10 cellular contexts compared by ENCODE assay signal in the genomic region with DNA sequence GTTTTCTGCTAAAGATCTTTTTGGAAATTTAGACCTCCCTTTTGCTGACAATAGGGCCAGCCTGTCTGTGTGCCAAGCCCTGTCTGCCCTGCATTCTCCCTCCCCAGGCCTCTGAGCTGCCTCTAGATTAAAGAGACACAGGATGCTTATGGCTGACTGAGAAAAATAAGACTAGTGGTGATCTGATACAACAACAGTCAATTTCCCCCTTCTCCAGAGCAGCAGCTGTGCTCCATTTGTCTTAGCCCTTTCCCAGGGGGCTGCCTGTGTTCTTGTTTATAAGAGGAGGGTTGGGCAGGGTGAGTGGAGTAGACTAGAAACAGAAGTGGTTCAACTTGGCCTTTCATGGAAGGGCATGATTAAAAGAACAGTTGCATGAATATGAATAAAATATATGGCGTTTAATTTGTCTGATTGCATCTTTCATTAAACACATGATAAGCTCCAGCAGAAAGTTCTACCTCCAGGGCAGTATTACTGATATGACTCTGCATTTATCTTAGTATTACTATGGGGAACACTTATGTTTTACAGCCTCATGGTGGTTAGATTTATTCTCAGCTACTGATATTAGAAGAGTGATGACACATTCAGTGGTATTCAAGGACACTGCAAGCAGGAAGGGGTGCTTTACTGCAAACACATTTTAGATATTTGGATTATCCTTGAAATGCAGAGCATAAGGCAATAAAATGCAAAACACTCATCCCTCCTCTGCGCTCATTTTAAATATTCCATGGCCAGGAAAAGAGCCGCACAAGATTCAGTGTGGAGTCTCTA.
A peak's percentile ranks its signal among the peaks of the same experiment; 100 is the strongest.
DNase-seq lines count a peak whose midpoint lies in the region; ATAC-seq and TF ChIP-seq lines count a peak whose summit lies in the region.
"Had no signal": no experiment of that assay in that cellular context is flagged by ENCODE, and none has a peak within 500 bp of the region (broad histone marks: within the 10 kb centered on the region; RNA-seq: fewer than 3 reads in every experiment).

No MANE protein-coding gene starts in this region.

- intact Hi-C loops in lower leg skin (cut with DNase I; ENCODE audit: low total_unique reads), result no loop called here

- TF ChIP-seq CTCF in AG09309 (IDR thresholded peaks at IDR 0.05; ENCODE audit: control insufficient read depth, insufficient read depth, low read depth, low read length, missing control alignments) (peak; percentile 35), HFF-Myc (IDR thresholded peaks at IDR 0.05; ENCODE audit: low read depth, low read length, missing control alignments) (peak; percentile 15), foreskin fibroblast (IDR thresholded peaks at IDR 0.05; ENCODE audit: low read depth, low read length) (peak; percentile 13), lower leg skin (IDR thresholded peaks at IDR 0.05) (no peak)

- no peaks in the 10 kb centered on the region for H3K4me1 Mint-ChIP-seq in activated CD4-positive, alpha-beta memory T cell treated with anti-CD3 and anti-CD28 coated beads, Interleukin-2, amount 10 ng/mL, durations not matched to agents 7 days and 5 days
- H3K4me1 Mint-ChIP-seq: activated naive CD4-positive, alpha-beta T cell treated with anti-CD3 and anti-CD28 coated beads, Interleukin-2, amount 50 U/mL, for 24 hours had no signal

- no peak overlapping the region for H3K27ac Mint-ChIP-seq in activated CD4-positive, alpha-beta memory T cell treated with anti-CD3 and anti-CD28 coated beads, Interleukin-2, amount 10 ng/mL, durations not matched to agents 7 days and 5 days
- H3K27ac Mint-ChIP-seq: activated naive CD4-positive, alpha-beta T cell treated with anti-CD3 and anti-CD28 coated beads, Interleukin-2, amount 50 U/mL, for 24 hours had no signal

- POLR2A ChIA-PET in activated CD4-positive, alpha-beta memory T cell treated with anti-CD3 and anti-CD28 coated beads, Interleukin-2, amount 10 ng/mL, durations not matched to agents 7 days and 5 days (lab: Charles Lee), result no interaction called here

- H3K27me3 Mint-ChIP-seq in activated CD4-positive, alpha-beta memory T cell treated with anti-CD3 and anti-CD28 coated beads, Interleukin-2, amount 10 ng/mL, durations not matched to agents 7 days and 5 days, result peaks cover 8% of the 10 kb centered on the region
- H3K27me3 Mint-ChIP-seq: activated naive CD4-positive, alpha-beta T cell treated with anti-CD3 and anti-CD28 coated beads, Interleukin-2, amount 50 U/mL, for 24 hours had no signal

- H3K4me3 ChIP-seq in AG09309 (ENCODE audit: control insufficient read depth, low read depth, low read length) (no peak overlapping the region), HFF-Myc (replicated peaks; ENCODE audit: low read depth, low read length) (no peak overlapping the region), foreskin fibroblast (ENCODE audit: low read depth in 1 of 2, low read length in 2 of 2) (no peak overlapping the region), lower leg skin (ENCODE audit: low read depth, poor library complexity, severe bottlenecking) (no peak overlapping the region)

- no peak for ATAC-seq in GM19397 (IDR thresholded peaks at IDR 0.05; ENCODE audit: unreplicated experiment)
- ATAC-seq in GM18505 (IDR thresholded peaks at IDR 0.05; ENCODE audit: unreplicated experiment), result no peak
- ATAC-seq: Panc1 had no signal

- CTCF ChIA-PET in activated CD4-positive, alpha-beta memory T cell treated with anti-CD3 and anti-CD28 coated beads, Interleukin-2, amount 10 ng/mL, durations not matched to agents 7 days and 5 days (lab: Charles Lee), result no interaction called here

- H3K9me3 Mint-ChIP-seq in activated CD4-positive, alpha-beta memory T cell treated with anti-CD3 and anti-CD28 coated beads, Interleukin-2, amount 10 ng/mL, durations not matched to agents 7 days and 5 days, result no peaks in the 10 kb centered on the region
- H3K9me3 Mint-ChIP-seq: activated naive CD4-positive, alpha-beta T cell treated with anti-CD3 and anti-CD28 coated beads, Interleukin-2, amount 50 U/mL, for 24 hours had no signal

- DNase-seq in AG09309 (ENCODE audit: low read depth) (peak; percentile 84), HFF-Myc (ENCODE audit: extremely low read depth, low read depth) (no peak), NCI-H69 (lab: John Stamatoyannopoulos, UW) (peak; percentile 98), foreskin fibroblast (peak; percentile 72 to 73), lower leg skin (ENCODE audit: low spot score in 2 of 2) (no peak)
- no peak for DNase-seq in activated CD4-positive, alpha-beta memory T cell treated with anti-CD3 and anti-CD28 coated beads, Interleukin-2, amount 10 ng/mL, durations not matched to agents 7 days and 5 days

- TF ChIP-seq POLR2A in lower leg skin (IDR thresholded peaks at IDR 0.05) (no peak), GM18505 (IDR thresholded peaks at IDR 0.05; ENCODE audit: borderline replicate concordance, extremely low read depth, insufficient read depth, insufficient read length) (no peak)

- H3K4me3 Mint-ChIP-seq in activated CD4-positive, alpha-beta memory T cell treated with anti-CD3 and anti-CD28 coated beads, Interleukin-2, amount 10 ng/mL, durations not matched to agents 7 days and 5 days, result no peak overlapping the region
- H3K4me3 Mint-ChIP-seq: activated naive CD4-positive, alpha-beta T cell treated with anti-CD3 and anti-CD28 coated beads, Interleukin-2, amount 50 U/mL, for 24 hours had no signal

- 74 to 79% methylated on average over 3 of the region's 3 CpGs for WGBS in lower leg skin, 2 donors

- H3K36me3 Mint-ChIP-seq in activated CD4-positive, alpha-beta memory T cell treated with anti-CD3 and anti-CD28 coated beads, Interleukin-2, amount 10 ng/mL, durations not matched to agents 7 days and 5 days (ENCODE audit: low read depth), result no peaks in the 10 kb centered on the region
- H3K36me3 Mint-ChIP-seq: activated naive CD4-positive, alpha-beta T cell treated with anti-CD3 and anti-CD28 coated beads, Interleukin-2, amount 50 U/mL, for 24 hours had no signal

Comparison
In these comparisons a context has a peak if more than half of its experiments do, and no peak if none do; other contexts are left out.
1. DNase-seq: peak in AG09309 (single experiment), NCI-H69 (single experiment) and foreskin fibroblast (2 of 2); none in HFF-Myc (single experiment), lower leg skin (0 of 2) and activated CD4-positive, alpha-beta memory T cell treated with anti-CD3 and anti-CD28 coated beads, Interleukin-2, amount 10 ng/mL, durations not matched to agents 7 days and 5 days (single experiment).
2. CTCF ChIP-seq: peak in AG09309 (single experiment), HFF-Myc (single experiment) and foreskin fibroblast (single experiment); none in lower leg skin (0 of 3).